ENCODE assay signal across 8 cellular contexts in the genomic region with DNA sequence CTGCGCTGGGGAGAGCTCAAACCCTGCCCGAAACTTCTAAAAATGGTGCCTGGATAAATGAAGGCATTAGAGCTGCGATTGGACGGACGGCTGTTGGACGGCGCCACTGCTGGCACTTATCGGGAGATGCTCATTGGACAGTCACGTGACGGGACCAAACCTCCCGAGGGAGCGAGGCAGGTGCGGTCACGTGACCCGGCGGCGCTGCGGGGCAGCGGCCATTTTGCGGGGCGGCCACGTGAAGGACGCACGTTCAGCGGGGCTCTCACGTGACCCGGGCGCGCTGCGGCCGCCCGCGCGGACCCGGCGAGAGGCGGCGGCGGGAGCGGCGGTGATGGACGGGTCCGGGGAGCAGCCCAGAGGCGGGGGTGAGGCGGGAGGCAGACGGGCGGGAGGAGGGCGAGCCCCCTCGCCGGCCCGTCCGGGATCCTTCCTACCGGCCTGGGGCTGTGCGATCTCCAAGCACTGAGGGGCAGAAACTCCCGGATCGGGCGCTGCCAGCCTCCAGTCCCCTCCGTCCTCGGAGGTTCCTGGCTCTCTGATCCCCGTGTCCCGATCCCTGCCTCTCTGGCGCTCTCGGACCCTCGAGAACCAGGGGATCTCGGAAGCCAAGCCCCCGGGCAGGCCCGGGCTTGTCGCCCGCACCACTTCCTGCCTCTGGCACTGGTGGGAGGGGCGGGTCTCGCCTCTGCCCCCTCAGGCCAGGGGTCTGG. TPM values are rescaled to one million over a fixed set of nuclear protein-coding genes. Genes with fewer than 3 reads are reported as not detected.
A peak's percentile ranks its signal among the peaks of the same experiment; 100 is the strongest.
DNase-seq lines count a peak whose midpoint lies in the region; ATAC-seq and TF ChIP-seq lines count a peak whose summit lies in the region.

A gene (plus strand): TSS at position 281 of the 713 bp plus-strand sequence. CDS start 54 bp downstream, at position 335.

- H3K4me1 ChIP-seq in HUES64 (ENCODE audit: insufficient read depth, low read length) (no peaks in the 10 kb centered on the region; the same call in 1 of the 2 replicates), OCI-LY3 (ENCODE audit: low read length) (peaks cover 13% of the 10 kb centered on the region)

- H3K36me3 Mint-ChIP-seq in endothelial cell (ENCODE audit: low read depth, unreplicated experiment), result peaks cover 22% of the 10 kb centered on the region

- ATAC-seq in GM21423 (IDR thresholded peaks at IDR 0.05; ENCODE audit: unreplicated experiment), result peak; percentile 79

- H3K79me2 ChIP-seq in OCI-LY3 (ENCODE audit: low read length), result peaks cover 17% of the 10 kb centered on the region

- peak within 1 kb of the TSS; percentile 89 for H3K4me2 ChIP-seq in OCI-LY3 (ENCODE audit: low read length)

- H4K20me1 ChIP-seq in OCI-LY3 (ENCODE audit: insufficient read depth, low read length), result no peaks in the 10 kb centered on the region

- H2AFZ ChIP-seq in OCI-LY3 (ENCODE audit: low read depth, low read length), result peak within 1 kb of the TSS; percentile 97

- peaks cover 29% of the 10 kb centered on the region for H3K4me1 Mint-ChIP-seq in endothelial cell (ENCODE audit: unreplicated experiment)

- peaks cover 3% of the 10 kb centered on the region for H3K27me3 Mint-ChIP-seq in endothelial cell (ENCODE audit: unreplicated experiment)

- H3K36me3 ChIP-seq in HUES64 (ENCODE audit: insufficient read depth, low read length) (peaks cover 29% of the 10 kb centered on the region), OCI-LY3 (replicated peaks; ENCODE audit: low read depth, low read length) (peaks cover 8% of the 10 kb centered on the region)

- H3K27ac Mint-ChIP-seq in endothelial cell (ENCODE audit: unreplicated experiment), result peak within 1 kb of the TSS; percentile 94

- H3K27ac ChIP-seq in HUES64 (ENCODE audit: low read depth, low read length) (peak within 1 kb of the TSS; percentile 94), OCI-LY3 (ENCODE audit: low read length) (peak within 1 kb of the TSS; percentile 59)

- peak; percentile 99 for DNase-seq in D341Med (ENCODE audit: low spot score)
- peak; percentile 98 for DNase-seq in activated CD8-positive, alpha-beta memory T cell treated with anti-CD3 and anti-CD28 coated beads, Interleukin-2, amount 50 U/mL, for 48 hours
- peak; percentile 97 for DNase-seq in endothelial cell (ENCODE audit: low spot score)
- DNase-seq in midbrain (lab: John Stamatoyannopoulos, UW), result peak; percentile 90
- DNase-seq in stimulated activated CD8-positive, alpha-beta memory T cell treated with anti-CD3 and anti-CD28 coated beads, Interleukin-15, amount 100 ng/mL, for 48 hours (ENCODE audit: low read depth in 2 of 2), result peak; percentile 95 to 97

- H3K27me3 ChIP-seq in HUES64 (ENCODE audit: insufficient read depth, low read length) (no peaks in the 10 kb centered on the region), OCI-LY3 (ENCODE audit: low read depth, low read length) (no peaks in the 10 kb centered on the region)

- WGBS in HUES64, result under 1% methylated on average over 71 of the region's 71 CpGs

- no peaks in the 10 kb centered on the region for H3K9me3 Mint-ChIP-seq in endothelial cell (ENCODE audit: unreplicated experiment)

- no peaks in the 10 kb centered on the region for H3K9me3 ChIP-seq in HUES64 (ENCODE audit: insufficient read depth, low read depth, low read length)
- H3K9me3 ChIP-seq in OCI-LY3 (ENCODE audit: insufficient read depth, low read length), result no peaks in the 10 kb centered on the region

- TF ChIP-seq CTCF in OCI-LY3 (IDR thresholded peaks at IDR 0.05; ENCODE audit: low read depth, low read length) (peak; percentile 25; the same call in 1 of the 2 replicates), endothelial cell (IDR thresholded peaks at IDR 0.05; ENCODE audit: unreplicated experiment) (no peak)

- H3K4me3 ChIP-seq in HUES64 (ENCODE audit: low read length) (peak within 1 kb of the TSS; percentile 99), OCI-LY3 (ENCODE audit: low read length) (peak within 1 kb of the TSS; percentile 85)

- H3K4me3 Mint-ChIP-seq in endothelial cell (ENCODE audit: unreplicated experiment), result peak within 1 kb of the TSS; percentile 93

- peak within 1 kb of the TSS; percentile 99 for H3K9ac ChIP-seq in HUES64 (ENCODE audit: low read depth, low read length)
- H3K9ac ChIP-seq in OCI-LY3 (ENCODE audit: low read length), result peak within 1 kb of the TSS; percentile 83

RNA-seq across cellular contexts. Expression of the gene that starts here (rescaled TPM):
- polyA plus RNA-seq in HUES64 (2013, experiment 1 of 2), result 186 TPM
- 182 TPM for polyA plus RNA-seq in HUES64 (2013, experiment 2 of 2)
- 286 TPM for total RNA-seq in endothelial cell (ENCODE audit: unreplicated experiment)

Comparison
In these comparisons a context has a peak if more than half of its experiments do, and no peak if none do; other contexts are left out.
1. Peak in every context shown above with its lines: DNase-seq, ATAC-seq, H3K4me3 ChIP-seq and H3K27ac ChIP-seq.